In genomic region chr15:68298336-68298735, GRCh38 we compare ENCODE assay signal across 12 cellular contexts. TPM values are rescaled to one million over a fixed set of nuclear protein-coding genes. Genes with fewer than 3 reads are reported as not detected.
DNase-seq lines count a peak whose midpoint lies in the region; ATAC-seq and TF ChIP-seq lines count a peak whose summit lies in the region.
"Had no signal": no experiment of that assay in that cellular context is flagged by ENCODE, and none has a peak within 500 bp of the region (broad histone marks: within the 10 kb centered on the region; RNA-seq: fewer than 3 reads in every experiment).

No MANE protein-coding gene starts in this region.

- WGBS in trophoblast cell (ENCODE audit: extremely low coverage, insufficient coverage, insufficient read length), result no CpG with 5 or more reads among the region's 3 CpGs

- H3K14ac ChIP-seq in trophoblast cell (ENCODE audit: low read length), result no peak overlapping the region

- ATAC-seq in stimulated activated effector memory CD8-positive, alpha-beta T cell treated with anti-CD3 and anti-CD28 coated beads, Interleukin-12 subunit alpha, Interleukin-12 subunit beta, amount 100 ng/mL, for 72 hours, result no peak
- ATAC-seq in GM19395 (IDR thresholded peaks at IDR 0.05; ENCODE audit: unreplicated experiment) (no peak), omental fat pad (ENCODE audit: low FRiP score) (no peak)

- H3K79me2 ChIP-seq in OCI-LY3 (ENCODE audit: low read length) (peaks cover 17% of the 10 kb centered on the region), trophoblast cell (ENCODE audit: control insufficient read depth, insufficient read depth, low read length, poor library complexity) (no peaks in the 10 kb centered on the region)

- H3K4me1 Mint-ChIP-seq in T-helper 2 cell treated with Interferon-gamma antibody and Interleukin-4, amounts not matched to agents 5 μg/mL and 100 μg/mL, for 36 hours (ENCODE audit: low read depth), result peaks cover 16% of the 10 kb centered on the region
- peaks cover 12% of the 10 kb centered on the region for H3K4me1 Mint-ChIP-seq in stimulated activated effector memory CD8-positive, alpha-beta T cell treated with anti-CD3 and anti-CD28 coated beads, Interleukin-12 subunit alpha, Interleukin-12 subunit beta, amount 100 ng/mL, for 72 hours

- DNase-seq in T-helper 2 cell treated with Interferon-gamma antibody and Interleukin-4, amounts not matched to agents 5 μg/mL and 100 μg/mL, for 36 hours (ENCODE audit: low spot score), result no peak
- DNase-seq in T-helper 2 cell (no peak), trophoblast cell (no peak), omental fat pad (ENCODE audit: low spot score) (no peak)
- DNase-seq in effector memory CD4-positive, alpha-beta T cell, result no peak
- no peak for DNase-seq in stimulated activated effector memory CD8-positive, alpha-beta T cell treated with anti-CD3 and anti-CD28 coated beads, Interleukin-12 subunit alpha, Interleukin-12 subunit beta, amount 100 ng/mL, for 72 hours (ENCODE audit: low spot score in 2 of 2)
- DNase-seq: 8988T, activated gamma-delta T cell, H7, NCI-H1105 had no signal

- H3K4me3 Mint-ChIP-seq in T-helper 2 cell treated with Interferon-gamma antibody and Interleukin-4, amounts not matched to agents 5 μg/mL and 100 μg/mL, for 36 hours, result peak overlapping the region; percentile 79
- H3K4me3 Mint-ChIP-seq in stimulated activated effector memory CD8-positive, alpha-beta T cell treated with anti-CD3 and anti-CD28 coated beads, Interleukin-12 subunit alpha, Interleukin-12 subunit beta, amount 100 ng/mL, for 72 hours, result peak overlapping the region; percentile 57

- H3K36me3 ChIP-seq in OCI-LY3 (replicated peaks; ENCODE audit: low read depth, low read length) (peaks cover 32% of the 10 kb centered on the region), trophoblast cell (ENCODE audit: control insufficient read depth in 1 of 2, insufficient read depth in 2 of 2, low read length in 2 of 2) (peaks cover 2 to 8% of the 10 kb centered on the region in 2 experiments)
- H3K36me3 ChIP-seq in effector memory CD4-positive, alpha-beta T cell (ENCODE audit: control insufficient read depth, insufficient read depth, low read length), result no peaks in the 10 kb centered on the region

- H3K27ac Mint-ChIP-seq in T-helper 2 cell treated with Interferon-gamma antibody and Interleukin-4, amounts not matched to agents 5 μg/mL and 100 μg/mL, for 36 hours, result peak overlapping the region; percentile 74
- H3K27ac Mint-ChIP-seq in stimulated activated effector memory CD8-positive, alpha-beta T cell treated with anti-CD3 and anti-CD28 coated beads, Interleukin-12 subunit alpha, Interleukin-12 subunit beta, amount 100 ng/mL, for 72 hours, result peak overlapping the region; percentile 89

- H3K36me3 Mint-ChIP-seq in T-helper 2 cell treated with Interferon-gamma antibody and Interleukin-4, amounts not matched to agents 5 μg/mL and 100 μg/mL, for 36 hours (ENCODE audit: low read depth), result peaks cover 22% of the 10 kb centered on the region
- H3K36me3 Mint-ChIP-seq in stimulated activated effector memory CD8-positive, alpha-beta T cell treated with anti-CD3 and anti-CD28 coated beads, Interleukin-12 subunit alpha, Interleukin-12 subunit beta, amount 100 ng/mL, for 72 hours, result peaks cover 22% of the 10 kb centered on the region

- no peaks in the 10 kb centered on the region for H3K9me3 Mint-ChIP-seq in T-helper 2 cell treated with Interferon-gamma antibody and Interleukin-4, amounts not matched to agents 5 μg/mL and 100 μg/mL, for 36 hours
- no peaks in the 10 kb centered on the region for H3K9me3 Mint-ChIP-seq in stimulated activated effector memory CD8-positive, alpha-beta T cell treated with anti-CD3 and anti-CD28 coated beads, Interleukin-12 subunit alpha, Interleukin-12 subunit beta, amount 100 ng/mL, for 72 hours

- H4K20me1 ChIP-seq in OCI-LY3 (ENCODE audit: insufficient read depth, low read length), result no peaks in the 10 kb centered on the region

- H3K9me3 ChIP-seq in OCI-LY3 (ENCODE audit: insufficient read depth, low read length) (no peaks in the 10 kb centered on the region), trophoblast cell (ENCODE audit: insufficient read depth, low read depth, low read length) (no peaks in the 10 kb centered on the region)
- no peaks in the 10 kb centered on the region for H3K9me3 ChIP-seq in effector memory CD4-positive, alpha-beta T cell (ENCODE audit: control insufficient read depth, low read length)

- H2AK5ac ChIP-seq in trophoblast cell (ENCODE audit: low read length), result no peak overlapping the region

- no peak overlapping the region for H3K18ac ChIP-seq in trophoblast cell (ENCODE audit: low read length)

- TF ChIP-seq CTCF in OCI-LY3 (IDR thresholded peaks at IDR 0.05; ENCODE audit: low read depth, low read length), result no peak
- TF ChIP-seq CTCF in omental fat pad (IDR thresholded peaks at IDR 0.05), result no peak

- H3K27me3 ChIP-seq in OCI-LY3 (ENCODE audit: low read depth, low read length) (no peaks in the 10 kb centered on the region), trophoblast cell (ENCODE audit: insufficient read depth, low read length) (no peaks in the 10 kb centered on the region)
- H3K27me3 ChIP-seq in effector memory CD4-positive, alpha-beta T cell (replicated peaks; ENCODE audit: control insufficient read depth, insufficient read depth, low read length, poor library complexity, severe bottlenecking), result no peaks in the 10 kb centered on the region

- no peak overlapping the region for H4K12ac ChIP-seq in trophoblast cell (ENCODE audit: low read depth, low read length)

- H3K9ac ChIP-seq in OCI-LY3 (ENCODE audit: low read length) (peak overlapping the region; percentile 45; the same call in 1 of the 2 replicates), trophoblast cell (ENCODE audit: low read length) (no peak overlapping the region)

- no peak overlapping the region for H4K8ac ChIP-seq in trophoblast cell (ENCODE audit: low read depth, low read length)

- H3K4me1 ChIP-seq in OCI-LY3 (ENCODE audit: low read length) (peaks cover 42% of the 10 kb centered on the region), trophoblast cell (ENCODE audit: control insufficient read depth in 1 of 2, insufficient read depth in 2 of 2, low read length in 2 of 2) (no peaks in the 10 kb centered on the region)
- peaks cover 7% of the 10 kb centered on the region for H3K4me1 ChIP-seq in effector memory CD4-positive, alpha-beta T cell (ENCODE audit: control insufficient read depth, insufficient read depth, low read length, poor library complexity, severe bottlenecking)

- H4K91ac ChIP-seq in trophoblast cell (ENCODE audit: low read depth, low read length), result no peak overlapping the region

- H3K4me3 ChIP-seq in OCI-LY3 (ENCODE audit: low read length) (peak overlapping the region; percentile 67), trophoblast cell (ENCODE audit: low read depth, low read length) (no peak overlapping the region)
- peak overlapping the region; percentile 35 for H3K4me3 ChIP-seq in effector memory CD4-positive, alpha-beta T cell (ENCODE audit: insufficient read depth, low read depth, low read length, poor library complexity, severe bottlenecking)

- no peak overlapping the region for H3K23ac ChIP-seq in trophoblast cell (ENCODE audit: low read length)

- H2BK5ac ChIP-seq in trophoblast cell (ENCODE audit: low read depth, low read length, poor library complexity), result no peak overlapping the region

- no peaks in the 10 kb centered on the region for H3K27me3 Mint-ChIP-seq in T-helper 2 cell treated with Interferon-gamma antibody and Interleukin-4, amounts not matched to agents 5 μg/mL and 100 μg/mL, for 36 hours (ENCODE audit: low read depth)

- H3K4ac ChIP-seq in trophoblast cell (ENCODE audit: low read depth, low read length), result no peak overlapping the region

- H3K4me2 ChIP-seq in OCI-LY3 (ENCODE audit: low read length) (peak overlapping the region; percentile 63), trophoblast cell (ENCODE audit: low read length) (no peak overlapping the region)

- no peak overlapping the region for H2BK12ac ChIP-seq in trophoblast cell (ENCODE audit: low read length)

- no peak overlapping the region for H2AFZ ChIP-seq in OCI-LY3 (ENCODE audit: low read depth, low read length)
- H2AFZ ChIP-seq in trophoblast cell (ENCODE audit: insufficient read depth, low read length, poor library complexity), result no peak overlapping the region

- no peak overlapping the region for H2BK120ac ChIP-seq in trophoblast cell (ENCODE audit: insufficient read depth, low read length, poor library complexity)

- H3K79me1 ChIP-seq in trophoblast cell (ENCODE audit: low read length), result no peaks in the 10 kb centered on the region

- H3K27ac ChIP-seq in OCI-LY3 (ENCODE audit: low read length) (peak overlapping the region; percentile 89), trophoblast cell (ENCODE audit: low read depth, low read length) (no peak overlapping the region)
- H3K27ac ChIP-seq in effector memory CD4-positive, alpha-beta T cell (ENCODE audit: insufficient read depth, low read length, poor library complexity, severe bottlenecking), result peak overlapping the region; percentile 3

RNA-seq across cellular contexts. Expression of gene FEM1B, which starts 20.8 kb away (rescaled TPM):
- 26.2 and 26.9 TPM in 2 replicates for polyA plus RNA-seq in trophoblast cell (2013)
- total RNA-seq in omental fat pad, result 10 to 100 TPM; 32.9 to 48.5 (median 40.9) TPM
